8 cellular contexts compared by ENCODE assay signal in the genomic region with DNA sequence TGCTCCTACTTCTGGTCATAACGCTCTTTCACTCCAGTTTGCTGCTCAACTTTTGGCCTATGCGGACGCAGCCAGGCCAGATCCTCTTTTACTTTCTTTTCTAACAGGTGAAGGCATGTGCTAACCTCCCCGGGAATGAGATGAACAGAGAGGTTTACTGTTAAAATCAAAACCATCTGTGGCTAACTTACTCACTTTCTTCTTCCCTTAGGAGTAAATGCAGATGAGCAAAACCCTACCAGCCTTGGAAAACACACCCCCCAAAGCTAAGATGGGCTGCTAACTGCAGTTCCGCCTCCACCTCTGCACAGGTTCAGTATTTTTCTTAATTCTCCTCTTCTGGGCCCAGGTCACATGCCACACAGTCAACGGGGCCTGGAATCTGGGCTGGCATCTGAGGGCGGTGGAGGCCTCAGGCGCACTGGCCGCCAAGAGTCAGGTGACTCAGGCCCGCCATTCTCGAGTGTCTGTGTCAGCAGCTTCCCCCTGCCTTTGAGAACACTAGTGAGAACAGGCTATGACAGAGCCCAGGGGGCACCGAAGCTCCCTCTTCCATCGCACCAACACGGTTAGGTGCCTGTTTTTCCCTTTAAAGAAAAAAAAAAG. TPM values are rescaled to one million over a fixed set of nuclear protein-coding genes. Genes with fewer than 3 reads are reported as not detected.
A peak's percentile ranks its signal among the peaks of the same experiment; 100 is the strongest.
DNase-seq lines count a peak whose midpoint lies in the region; ATAC-seq, FAIRE-seq and TF ChIP-seq lines count a peak whose summit lies in the region.

No MANE protein-coding gene starts in this region.

- POLR2A ChIA-PET in H1 (lab: Charles Lee; ENCODE audit: partially characterized antibody) = no interaction called here

- H3K4ac ChIP-seq in H1 (replicated peaks; ENCODE audit: insufficient read length, low read depth, low read length) = no peak overlapping the region
- no peak overlapping the region for H3K4ac ChIP-seq in trophoblast cell (ENCODE audit: low read depth, low read length)

- TF ChIP-seq EP300 in H1 (IDR thresholded peaks at IDR 0.05; ENCODE audit: borderline replicate concordance in 1 of 2, low read depth in 2 of 2, low read length in 2 of 2) = no peak

- H3K79me1 ChIP-seq in H1 (ENCODE audit: low read depth, low read length) = peaks cover 12% of the 10 kb centered on the region
- no peaks in the 10 kb centered on the region for H3K79me1 ChIP-seq in trophoblast cell (ENCODE audit: low read length)

- H3K36me3 ChIP-seq in H1 (ENCODE audit: control insufficient read depth in 2 of 4, insufficient read depth in 4 of 4, low read length in 3 of 4) (no peaks in the 10 kb centered on the region), trophoblast cell (ENCODE audit: control insufficient read depth in 1 of 2, insufficient read depth in 2 of 2, low read length in 2 of 2) (peaks cover 2 to 3% of the 10 kb centered on the region in 2 experiments)

- CTCF ChIA-PET in H1 (lab: Charles Lee; ENCODE audit: partially characterized antibody) = interaction anchor here (0.5 to 10.3 kb wide), 8 partner anchors 8 to 167 kb away, joined by 3 to 86 read pairs (median 5); no protein-coding TSS in a partner anchor

- H3K4me1 ChIP-seq in H1 (replicated peaks in 1 of 4; ENCODE audit: control insufficient read depth in 3 of 4, insufficient read depth in 4 of 4, low read length in 3 of 4) (peaks cover 8 to 19% (median 11%) of the 10 kb centered on the region in 4 experiments), trophoblast cell (ENCODE audit: control insufficient read depth in 1 of 2, insufficient read depth in 2 of 2, low read length in 2 of 2) (peaks cover 24 to 27% of the 10 kb centered on the region in 2 experiments)

- peaks cover 36% of the 10 kb centered on the region for H3K4me1 Mint-ChIP-seq in glutamatergic neuron (ENCODE audit: low read depth, unreplicated experiment)

- H3K27ac ChIP-seq in H1 (ENCODE audit: low read depth, low read length) (no peak overlapping the region), trophoblast cell (ENCODE audit: low read depth, low read length) (no peak overlapping the region)

- H4K8ac ChIP-seq in H1 (ENCODE audit: extremely low read depth, insufficient read depth, low read length) (peak overlapping the region; percentile 5; the same call in 1 of the 2 replicates), trophoblast cell (ENCODE audit: low read depth, low read length) (no peak overlapping the region)

- no peak overlapping the region for H3K56ac ChIP-seq in H1 (replicated peaks; ENCODE audit: insufficient read length, low read depth, low read length)

- no peak overlapping the region for H2BK15ac ChIP-seq in H1 (ENCODE audit: low read length)

- H2AFZ ChIP-seq in H1 (ENCODE audit: low read length) = no peak overlapping the region
- H2AFZ ChIP-seq in trophoblast cell (ENCODE audit: insufficient read depth, low read length, poor library complexity) = no peak overlapping the region

- FAIRE-seq in GM18507 (lab: Jason Lieb, UNC) (peak; percentile 88), H1 (lab: Jason Lieb, UNC) (no peak)

- TF ChIP-seq CTCF in H1 (IDR thresholded peaks at IDR 0.05; ENCODE audit: control extremely low read depth in 1 of 3, insufficient read depth in 1 of 3, low read depth in 1 of 3, low read length in 3 of 3) = no peak
- no peak for TF ChIP-seq CTCF in glutamatergic neuron (IDR thresholded peaks at IDR 0.05; ENCODE audit: partially characterized antibody, unreplicated experiment)

- H3K36me3 Mint-ChIP-seq in glutamatergic neuron (ENCODE audit: unreplicated experiment) = no peaks in the 10 kb centered on the region

- H3K23ac ChIP-seq in H1 (ENCODE audit: insufficient read length) (no peak overlapping the region), trophoblast cell (ENCODE audit: low read length) (no peak overlapping the region)

- peaks cover 5% of the 10 kb centered on the region for H3K9me3 Mint-ChIP-seq in glutamatergic neuron (ENCODE audit: unreplicated experiment)

- H3K9ac ChIP-seq in H1 (replicated peaks in 1 of 4; ENCODE audit: extremely low read depth in 1 of 4, low read depth in 3 of 4, low read length in 3 of 4) (no peak overlapping the region), trophoblast cell (ENCODE audit: low read length) (no peak overlapping the region)

- no peak for TF ChIP-seq POLR2A in H1 (IDR thresholded peaks at IDR 0.05; ENCODE audit: control extremely low read depth in 1 of 2, low read depth in 2 of 2, low read length in 2 of 2)

- TF ChIP-seq RAD21 in H1 (IDR thresholded peaks at IDR 0.05 in 1 of 2, conservative IDR thresholded peaks at IDR 0.05 in 1 of 2; ENCODE audit: low read depth in 2 of 2, low read length in 2 of 2) = no peak

- H2AK5ac ChIP-seq in H1 (ENCODE audit: low read depth, low read length) = no peak overlapping the region
- H2AK5ac ChIP-seq in trophoblast cell (ENCODE audit: low read length) = no peak overlapping the region

- no peak for DNase-seq in GM18507 (ENCODE audit: extremely low spot score, insufficient read length, low read depth)
- no peak for DNase-seq in H1 (ENCODE audit: low read depth in 1 of 2, low spot score in 2 of 2)
- peak; percentile 94 for DNase-seq in trophoblast cell
- DNase-seq in activated gamma-delta T cell treated with Interleukin-2 at 50 U/mL for 16 hours = no peak
- no peak for DNase-seq in glutamatergic neuron
- DNase-seq in DMS114 treated with DMSO at 0.1 percent for 48 hours (lab: John Stamatoyannopoulos, UW; ENCODE audit: unreplicated experiment) = no peak

- H3K4me2 ChIP-seq in H1 (ENCODE audit: insufficient read depth in 1 of 2, low read depth in 2 of 2, low read length in 2 of 2) = no peak overlapping the region
- no peak overlapping the region for H3K4me2 ChIP-seq in trophoblast cell (ENCODE audit: low read length)

- peak; percentile 67 for ATAC-seq in HG02885 (IDR thresholded peaks at IDR 0.05; ENCODE audit: poor library complexity, unreplicated experiment)
- ATAC-seq in activated CD4-positive, CD25-positive, alpha-beta regulatory T cell treated with anti-CD3 and anti-CD28 coated beads, Interleukin-2, amount 50 U/mL, for 24 hours = peak; percentile 69 to 75

- WGBS in H1 (ENCODE audit: extremely low coverage in 1 of 2, insufficient coverage in 1 of 2, insufficient read length in 1 of 2, insufficient replicate concordance in 2 of 2, low coverage in 1 of 2, low lambda C conversion rate in 2 of 2, missing lambda C conversion rate in 1 of 2), 2 experiments = 90% methylated on average over 14 of the region's 14 CpGs; no CpG with 5 or more reads in 1 of the 2 experiments
- WGBS in trophoblast cell (ENCODE audit: extremely low coverage, insufficient coverage, insufficient read length) = no CpG with 5 or more reads among the region's 14 CpGs

- H3K14ac ChIP-seq in H1 (ENCODE audit: insufficient read length) (no peak overlapping the region), trophoblast cell (ENCODE audit: low read length) (no peak overlapping the region)

- no peak overlapping the region for H2BK120ac ChIP-seq in H1 (replicated peaks; ENCODE audit: low read depth, low read length)
- no peak overlapping the region for H2BK120ac ChIP-seq in trophoblast cell (ENCODE audit: insufficient read depth, low read length, poor library complexity)

- H3K23me2 ChIP-seq in H1 (ENCODE audit: low read depth, low read length) = no peaks in the 10 kb centered on the region

- no peaks in the 10 kb centered on the region for H3K27me3 Mint-ChIP-seq in glutamatergic neuron (ENCODE audit: unreplicated experiment)

- no peak overlapping the region for H3K4me3 ChIP-seq in H1 (ENCODE audit: extremely low read depth in 1 of 4, insufficient read depth in 2 of 4, low read depth in 3 of 4, low read length in 4 of 4)
- no peak overlapping the region for H3K4me3 ChIP-seq in trophoblast cell (ENCODE audit: low read depth, low read length)

- no peak overlapping the region for H4K5ac ChIP-seq in H1 (ENCODE audit: insufficient read length, low read depth, low read length)

- H4K20me1 ChIP-seq in H1 (replicated peaks in 1 of 2; ENCODE audit: control insufficient read depth in 1 of 2, insufficient read depth in 2 of 2, low read length in 2 of 2) = peaks cover 6 to 29% of the 10 kb centered on the region in 2 experiments

- no peak overlapping the region for H3K18ac ChIP-seq in H1 (ENCODE audit: extremely low read depth, low read length)
- no peak overlapping the region for H3K18ac ChIP-seq in trophoblast cell (ENCODE audit: low read length)

- H3K27me3 ChIP-seq in H1 (replicated peaks in 1 of 4; ENCODE audit: control insufficient read depth in 3 of 4, extremely low read depth in 1 of 4, insufficient read depth in 3 of 4, low read length in 3 of 4) (no peaks in the 10 kb centered on the region; a peak in 1 of 7 replicates), trophoblast cell (ENCODE audit: insufficient read depth, low read length) (no peaks in the 10 kb centered on the region)

- no peaks in the 10 kb centered on the region for H3K9me3 ChIP-seq in H1 (ENCODE audit: insufficient read depth in 2 of 2, low read depth in 1 of 2, low read length in 1 of 2)
- peaks cover 3% of the 10 kb centered on the region for H3K9me3 ChIP-seq in trophoblast cell (ENCODE audit: insufficient read depth, low read depth, low read length)

- no peak overlapping the region for H2BK5ac ChIP-seq in H1 (ENCODE audit: low read depth, low read length)
- no peak overlapping the region for H2BK5ac ChIP-seq in trophoblast cell (ENCODE audit: low read depth, low read length, poor library complexity)

- no peak overlapping the region for H3K27ac Mint-ChIP-seq in glutamatergic neuron (ENCODE audit: unreplicated experiment)

- peaks cover 0 to 14% of the 10 kb centered on the region in 2 experiments; a peak in 1 of 4 replicates for H3K79me2 ChIP-seq in H1 (ENCODE audit: control insufficient read depth in 1 of 2, insufficient read depth in 2 of 2, low read length in 2 of 2)
- peaks cover 2% of the 10 kb centered on the region for H3K79me2 ChIP-seq in trophoblast cell (ENCODE audit: control insufficient read depth, insufficient read depth, low read length, poor library complexity)

- H4K12ac ChIP-seq in trophoblast cell (ENCODE audit: low read depth, low read length) = no peak overlapping the region

- H2BK12ac ChIP-seq in H1 (ENCODE audit: low read depth, low read length) (no peak overlapping the region), trophoblast cell (ENCODE audit: low read length) (no peak overlapping the region)

- H2BK20ac ChIP-seq in H1 (ENCODE audit: low read length) = no peak overlapping the region

- H3K4me3 Mint-ChIP-seq in glutamatergic neuron (ENCODE audit: unreplicated experiment) = no peak overlapping the region

- H4K91ac ChIP-seq in H1 (replicated peaks; ENCODE audit: insufficient read length, low read length) (no peak overlapping the region), trophoblast cell (ENCODE audit: low read depth, low read length) (no peak overlapping the region)

RNA-seq across cellular contexts. Expression of gene FAM53B, which starts 11.1 kb away (rescaled TPM):
- total RNA-seq in H1 (2021; fragmentation: NEBNext Ultra II Directional; extraction: Animal tissue kit (Norgen Biotek cat#: 25700)) = 13.9 and 14.4 TPM in 2 replicates
- 5.3 and 7.9 TPM in 2 replicates for polyA plus RNA-seq in H1 (2011; rRNA removed)
- 6.9 TPM for polyA plus RNA-seq in H1 (2011; cell fraction: cytosol; rRNA removed)
- 9.7 TPM for polyA plus RNA-seq in H1 (2011; cell fraction: nucleus; rRNA removed)
- 6.0 to 8.9 TPM (median 8.6 TPM) in 4 replicates for polyA plus RNA-seq in H1 (2012, experiment 1 of 2)
- polyA plus RNA-seq in H1 (2012, experiment 2 of 2) = 7.8 TPM
- 5.2 TPM for polyA plus RNA-seq in H1 (2013, experiment 1 of 2)
- polyA plus RNA-seq in H1 (2013, experiment 2 of 2) = 5.4 TPM
- polyA minus RNA-seq in H1 (2011; rRNA and poly(A)+ RNA removed) = 15.9 and 18.0 TPM in 2 replicates
- polyA minus RNA-seq in H1 (2011; cell fraction: cytosol; rRNA and poly(A)+ RNA removed) = 13.6 TPM
- polyA minus RNA-seq in H1 (2011; cell fraction: nucleus; rRNA and poly(A)+ RNA removed) = 14.8 TPM
- polyA plus RNA-seq in trophoblast cell (2013) = 5.8 and 6.2 TPM in 2 replicates
- total RNA-seq in glutamatergic neuron (ENCODE audit: unreplicated experiment) = 30.5 TPM

RNA-seq across cellular contexts. Expression of gene EEF1AKMT2, which starts 58.7 kb away (rescaled TPM):
- total RNA-seq in H1 (2021; fragmentation: NEBNext Ultra II Directional; extraction: Animal tissue kit (Norgen Biotek cat#: 25700)) = 19.8 and 26.8 TPM in 2 replicates
- polyA plus RNA-seq in H1 (2011; rRNA removed) = 7.5 and 9.8 TPM in 2 replicates
- polyA plus RNA-seq in H1 (2011; cell fraction: cytosol; rRNA removed) = 16.1 TPM
- polyA plus RNA-seq in H1 (2011; cell fraction: nucleus; rRNA removed) = 5.5 TPM
- polyA plus RNA-seq in H1 (2012, experiment 1 of 2) = 11.7 to 18.2 TPM (median 14.2 TPM) in 4 replicates
- 2.9 TPM for polyA plus RNA-seq in H1 (2012, experiment 2 of 2)
- polyA plus RNA-seq in H1 (2013, experiment 1 of 2) = 12.8 TPM
- polyA plus RNA-seq in H1 (2013, experiment 2 of 2) = 13.7 TPM
- polyA minus RNA-seq in H1 (2011; rRNA and poly(A)+ RNA removed) = 9.3 and 10.1 TPM in 2 replicates
- 10.4 TPM for polyA minus RNA-seq in H1 (2011; cell fraction: cytosol; rRNA and poly(A)+ RNA removed)
- polyA minus RNA-seq in H1 (2011; cell fraction: nucleus; rRNA and poly(A)+ RNA removed) = 26.8 TPM
- 7.9 and 8.4 TPM in 2 replicates for polyA plus RNA-seq in trophoblast cell (2013)
- 18.4 TPM for total RNA-seq in glutamatergic neuron (ENCODE audit: unreplicated experiment)

Comparison
In these comparisons a context has a peak if more than half of its experiments do, and no peak if none do; other contexts are left out.
1. DNase-seq: peak in trophoblast cell (2 of 2); none in GM18507 (single experiment), H1 (0 of 2), activated gamma-delta T cell treated with Interleukin-2 at 50 U/mL for 16 hours (single experiment), glutamatergic neuron (single experiment) and DMS114 treated with DMSO at 0.1 percent for 48 hours (single experiment).